In genomic region chr6:32132110-32132509, GRCh38 we compare ENCODE assay signal across 16 cellular contexts. TPM values are rescaled to one million over a fixed set of nuclear protein-coding genes. Genes with fewer than 3 reads are reported as not detected.
DNase-seq lines count a peak whose midpoint lies in the region; ATAC-seq and TF ChIP-seq lines count a peak whose summit lies in the region.
"Had no signal": no experiment of that assay in that cellular context is flagged by ENCODE, and none has a peak within 500 bp of the region (broad histone marks: within the 10 kb centered on the region; RNA-seq: fewer than 3 reads in every experiment).

No MANE protein-coding gene starts in this region.

- intact Hi-C loops in activated CD4-positive, alpha-beta memory T cell treated with anti-CD3 and anti-CD28 coated beads for 36 hours (cut with micrococcal nuclease): no loop called here
- intact Hi-C loops in upper lobe of right lung (cut with DNase I) (no loop called here), dorsolateral prefrontal cortex (cut with DNase I) (no loop called here)

- peaks cover 6% of the 10 kb centered on the region for H3K36me3 Mint-ChIP-seq in activated CD4-positive, alpha-beta memory T cell treated with anti-CD3 and anti-CD28 coated beads, Interleukin-2, amount 10 ng/mL, durations not matched to agents 7 days and 5 days (ENCODE audit: low read depth)
- H3K36me3 Mint-ChIP-seq in activated CD4-positive, alpha-beta memory T cell treated with anti-CD3 and anti-CD28 coated beads for 36 hours: no peaks in the 10 kb centered on the region
- H3K36me3 Mint-ChIP-seq in WTC11: no peaks in the 10 kb centered on the region

- DNase-seq in activated CD4-positive, alpha-beta memory T cell treated with anti-CD3 and anti-CD28 coated beads, Interleukin-2, amount 10 ng/mL, durations not matched to agents 7 days and 5 days: no peak
- DNase-seq in activated CD4-positive, alpha-beta memory T cell treated with anti-CD3 and anti-CD28 coated beads for 36 hours: no peak
- no peak for DNase-seq in WTC11 (ENCODE audit: low spot score)
- DNase-seq in smooth muscle cell (lab: John Stamatoyannopoulos, UW; ENCODE audit: unreplicated experiment): no peak
- no peak for DNase-seq in upper lobe of right lung
- no peak for DNase-seq in dorsolateral prefrontal cortex
- DNase-seq: AML-193, NCI-H1436, NCI-H2029 treated with DMSO at 0.1 percent for 48 hours, NCI-H526 had no signal

- POLR2A ChIA-PET in activated CD4-positive, alpha-beta memory T cell treated with anti-CD3 and anti-CD28 coated beads, Interleukin-2, amount 10 ng/mL, durations not matched to agents 7 days and 5 days (lab: Charles Lee): no interaction called here
- POLR2A ChIA-PET in activated CD4-positive, alpha-beta memory T cell treated with anti-CD3 and anti-CD28 coated beads for 36 hours (lab: Charles Lee): no interaction called here
- POLR2A ChIA-PET in WTC11 (lab: Charles Lee): no interaction called here

- H3K27ac Mint-ChIP-seq in activated CD4-positive, alpha-beta memory T cell treated with anti-CD3 and anti-CD28 coated beads, Interleukin-2, amount 10 ng/mL, durations not matched to agents 7 days and 5 days: no peak overlapping the region
- H3K27ac Mint-ChIP-seq in activated CD4-positive, alpha-beta memory T cell treated with anti-CD3 and anti-CD28 coated beads for 36 hours: no peak overlapping the region
- H3K27ac Mint-ChIP-seq in WTC11: no peak overlapping the region

- no peak overlapping the region for H3K9ac ChIP-seq in smooth muscle cell (ENCODE audit: low read depth)

- H3K4me1 ChIP-seq in esophagus (ENCODE audit: control insufficient read depth in 2 of 2, insufficient read depth in 2 of 2, low read length in 1 of 2) (peaks cover 14 to 16% of the 10 kb centered on the region in 2 donors), smooth muscle cell (ENCODE audit: low read depth) (peaks cover 15% of the 10 kb centered on the region), upper lobe of right lung (peaks cover 18% of the 10 kb centered on the region)

- no peak overlapping the region for H3K4me2 ChIP-seq in smooth muscle cell

- no peaks in the 10 kb centered on the region for H4K20me1 ChIP-seq in smooth muscle cell (ENCODE audit: low read depth)

- peaks cover 16% of the 10 kb centered on the region for H3K27me3 Mint-ChIP-seq in activated CD4-positive, alpha-beta memory T cell treated with anti-CD3 and anti-CD28 coated beads, Interleukin-2, amount 10 ng/mL, durations not matched to agents 7 days and 5 days
- no peaks in the 10 kb centered on the region for H3K27me3 Mint-ChIP-seq in activated CD4-positive, alpha-beta memory T cell treated with anti-CD3 and anti-CD28 coated beads for 36 hours
- peaks cover 24% of the 10 kb centered on the region for H3K27me3 Mint-ChIP-seq in WTC11 (ENCODE audit: low read depth)

- H3K27ac ChIP-seq in esophagus (ENCODE audit: low read depth in 2 of 2, low read length in 1 of 2) (peak overlapping the region; percentile 71 to 76), smooth muscle cell (ENCODE audit: low read depth) (peak overlapping the region; percentile 11), upper lobe of right lung (no peak overlapping the region), dorsolateral prefrontal cortex (no peak overlapping the region)

- H3K9me3 Mint-ChIP-seq in activated CD4-positive, alpha-beta memory T cell treated with anti-CD3 and anti-CD28 coated beads, Interleukin-2, amount 10 ng/mL, durations not matched to agents 7 days and 5 days: no peaks in the 10 kb centered on the region
- no peaks in the 10 kb centered on the region for H3K9me3 Mint-ChIP-seq in activated CD4-positive, alpha-beta memory T cell treated with anti-CD3 and anti-CD28 coated beads for 36 hours
- no peaks in the 10 kb centered on the region for H3K9me3 Mint-ChIP-seq in WTC11

- TF ChIP-seq CTCF in WTC11 (IDR thresholded peaks at IDR 0.05) (no peak), smooth muscle cell (IDR thresholded peaks at IDR 0.05; ENCODE audit: borderline replicate concordance, insufficient read depth, poor library complexity, severe bottlenecking) (no peak), upper lobe of right lung (IDR thresholded peaks at IDR 0.05) (no peak), dorsolateral prefrontal cortex (IDR thresholded peaks at IDR 0.05 in 54 of 56, conservative IDR thresholded peaks at IDR 0.05 in 2 of 56; ENCODE audit: low read depth in 1 of 56, partially characterized antibody in 56 of 56) (no peak)

- peak overlapping the region; percentile 30 for H3K4me3 Mint-ChIP-seq in activated CD4-positive, alpha-beta memory T cell treated with anti-CD3 and anti-CD28 coated beads, Interleukin-2, amount 10 ng/mL, durations not matched to agents 7 days and 5 days
- no peak overlapping the region for H3K4me3 Mint-ChIP-seq in activated CD4-positive, alpha-beta memory T cell treated with anti-CD3 and anti-CD28 coated beads for 36 hours
- H3K4me3 Mint-ChIP-seq in WTC11: peak overlapping the region; percentile 45; the same call in 1 of the 2 replicates

- peaks cover 12% of the 10 kb centered on the region for H3K79me2 ChIP-seq in smooth muscle cell (ENCODE audit: low read depth)

- no peak overlapping the region for H2AFZ ChIP-seq in smooth muscle cell (ENCODE audit: low read depth)

- peaks cover 26% of the 10 kb centered on the region for H3K4me1 Mint-ChIP-seq in activated CD4-positive, alpha-beta memory T cell treated with anti-CD3 and anti-CD28 coated beads, Interleukin-2, amount 10 ng/mL, durations not matched to agents 7 days and 5 days
- H3K4me1 Mint-ChIP-seq in activated CD4-positive, alpha-beta memory T cell treated with anti-CD3 and anti-CD28 coated beads for 36 hours (ENCODE audit: low read depth): peaks cover 20% of the 10 kb centered on the region
- peaks cover 17% of the 10 kb centered on the region for H3K4me1 Mint-ChIP-seq in WTC11

- CTCF ChIA-PET in activated CD4-positive, alpha-beta memory T cell treated with anti-CD3 and anti-CD28 coated beads, Interleukin-2, amount 10 ng/mL, durations not matched to agents 7 days and 5 days (lab: Charles Lee): interaction anchor here (1.6 to 2.6 kb wide), 2 partner anchors 14 to 17 kb away, joined by 3 to 12 read pairs; no protein-coding TSS in a partner anchor
- CTCF ChIA-PET in activated CD4-positive, alpha-beta memory T cell treated with anti-CD3 and anti-CD28 coated beads for 36 hours (lab: Charles Lee): no interaction called here
- CTCF ChIA-PET in WTC11 (lab: Charles Lee): interaction anchor here (0.6 to 6.1 kb wide), 2 partner anchors 14 kb away, joined by 3 to 63 read pairs; no protein-coding TSS in a partner anchor

- H3F3A ChIP-seq in smooth muscle cell (ENCODE audit: low read depth): peaks cover 4% of the 10 kb centered on the region

- no peaks in the 10 kb centered on the region for H3K27me3 ChIP-seq in esophagus (ENCODE audit: control insufficient read depth in 1 of 2, insufficient read depth in 2 of 2, low read length in 2 of 2)
- H3K27me3 ChIP-seq in smooth muscle cell (ENCODE audit: low read depth): no peaks in the 10 kb centered on the region
- no peaks in the 10 kb centered on the region for H3K27me3 ChIP-seq in upper lobe of right lung
- H3K27me3 ChIP-seq in dorsolateral prefrontal cortex: no peaks in the 10 kb centered on the region

- H3K4me3 ChIP-seq in esophagus (ENCODE audit: low read depth in 1 of 2, low read length in 2 of 2) (no peak overlapping the region), smooth muscle cell (no peak overlapping the region), upper lobe of right lung (no peak overlapping the region), dorsolateral prefrontal cortex (no peak overlapping the region)
- H3K4me3 ChIP-seq: HAP-1 had no signal

- ATAC-seq in WTC11: no peak
- no peak for ATAC-seq in upper lobe of right lung
- no peak for ATAC-seq in HG03521 (IDR thresholded peaks at IDR 0.05; ENCODE audit: unreplicated experiment)

- H3K36me3 ChIP-seq in esophagus (ENCODE audit: control insufficient read depth in 2 of 2, insufficient read depth in 2 of 2, low read length in 1 of 2) (no peaks in the 10 kb centered on the region), smooth muscle cell (ENCODE audit: low read depth) (no peaks in the 10 kb centered on the region), upper lobe of right lung (no peaks in the 10 kb centered on the region)

- H3K9me3 ChIP-seq in esophagus (ENCODE audit: control insufficient read depth in 2 of 2, insufficient read depth in 1 of 2, low read depth in 1 of 2, low read length in 1 of 2) (no peaks in the 10 kb centered on the region), smooth muscle cell (replicated peaks; ENCODE audit: low read depth) (no peaks in the 10 kb centered on the region), upper lobe of right lung (no peaks in the 10 kb centered on the region)
- H3K9me3 ChIP-seq: HAP-1 had no signal

RNA-seq across cellular contexts. Expression of gene FKBPL, which starts 2.0 kb away (rescaled TPM):
- total RNA-seq in activated CD4-positive, alpha-beta memory T cell treated with anti-CD3 and anti-CD28 coated beads, Interleukin-2, amount 10 ng/mL, durations not matched to agents 7 days and 5 days: 1 to 10 TPM; 7.6 to 8.6 TPM
- total RNA-seq in activated CD4-positive, alpha-beta memory T cell treated with anti-CD3 and anti-CD28 coated beads for 36 hours: 1 to 10 TPM; 7.0 to 7.8 TPM
- total RNA-seq in WTC11 (2021) (8.2 to 9.0 TPM (median 8.4 TPM) in 3 replicates), smooth muscle cell (5.3 and 6.5 TPM in 2 replicates), upper lobe of right lung (4.3 TPM), dorsolateral prefrontal cortex (1 to 10 TPM; 2.2 to 8.2 (median 5.4) TPM)
- polyA plus RNA-seq in esophagus (10 to 100 TPM in 1 of 2 donors, 1 to 10 TPM in 1; 8.1 to 13.7 TPM), smooth muscle cell (5.4 and 7.7 TPM in 2 replicates)

RNA-seq across cellular contexts. Expression of gene ATF6B, which starts 4.1 kb away (rescaled TPM):
- total RNA-seq in activated CD4-positive, alpha-beta memory T cell treated with anti-CD3 and anti-CD28 coated beads, Interleukin-2, amount 10 ng/mL, durations not matched to agents 7 days and 5 days: 100 to 1,000 TPM; 142 to 147 TPM
- total RNA-seq in activated CD4-positive, alpha-beta memory T cell treated with anti-CD3 and anti-CD28 coated beads for 36 hours: 10 to 100 TPM; 67.4 to 80.9 TPM
- 46.1 to 49.1 TPM (median 47.5 TPM) in 3 replicates for total RNA-seq in WTC11 (2021)
- polyA plus RNA-seq in esophagus: 10 to 100 TPM; 47.5 to 60.2 TPM
- 22.2 and 23.0 TPM in 2 replicates for total RNA-seq in smooth muscle cell
- polyA plus RNA-seq in smooth muscle cell: 22.5 and 39.8 TPM in 2 replicates
- total RNA-seq in upper lobe of right lung: 78.1 TPM
- total RNA-seq in dorsolateral prefrontal cortex: 100 to 1,000 TPM in 8 of 120 experiments, 10 to 100 TPM in 112; 61.3 to 117 (median 80.7) TPM

RNA-seq across cellular contexts. Expression of gene PRRT1, which starts 19.6 kb away (rescaled TPM):
- total RNA-seq in activated CD4-positive, alpha-beta memory T cell treated with anti-CD3 and anti-CD28 coated beads, Interleukin-2, amount 10 ng/mL, durations not matched to agents 7 days and 5 days: under 1 TPM; 0.13 to 0.28 TPM
- under 1 TPM; 0.33 to 0.36 TPM for total RNA-seq in activated CD4-positive, alpha-beta memory T cell treated with anti-CD3 and anti-CD28 coated beads for 36 hours
- 1.4 to 2.2 TPM (median 1.6 TPM) in 3 replicates for total RNA-seq in WTC11 (2021)
- polyA plus RNA-seq in esophagus: 1 to 10 TPM; 1.8 to 2.3 TPM
- total RNA-seq in smooth muscle cell: 0.94 TPM in 1 of 2 replicates, not detected in the other
- polyA plus RNA-seq in smooth muscle cell: 1.4 and 3.3 TPM in 2 replicates
- total RNA-seq in upper lobe of right lung: 1.4 TPM
- total RNA-seq in dorsolateral prefrontal cortex: 100 to 1,000 TPM in 2 of 120 experiments, 10 to 100 TPM in 118; 29.0 to 121 (median 64.1) TPM
- total RNA-seq: Daoy, HT-29 had no signal
- polyA plus RNA-seq: IgD-negative memory B cell had no signal

RNA-seq across cellular contexts. Expression of gene PPT2, which starts 21.8 kb away (rescaled TPM):
- 1 to 10 TPM; 8.3 to 9.4 TPM for total RNA-seq in activated CD4-positive, alpha-beta memory T cell treated with anti-CD3 and anti-CD28 coated beads, Interleukin-2, amount 10 ng/mL, durations not matched to agents 7 days and 5 days
- 1 to 10 TPM; 9.5 to 9.9 TPM for total RNA-seq in activated CD4-positive, alpha-beta memory T cell treated with anti-CD3 and anti-CD28 coated beads for 36 hours
- total RNA-seq in WTC11 (2021) (30.0 to 33.8 TPM (median 31.6 TPM) in 3 replicates), smooth muscle cell (13.3 and 17.5 TPM in 2 replicates), upper lobe of right lung (19.2 TPM), dorsolateral prefrontal cortex (10 to 100 TPM; 21.2 to 55.9 (median 31.2) TPM)
- polyA plus RNA-seq in esophagus (10 to 100 TPM; 20.7 to 21.6 TPM), smooth muscle cell (15.7 and 17.8 TPM in 2 replicates)

RNA-seq across cellular contexts. Expression of gene TNXB, which starts 23.0 kb away (rescaled TPM):
- 1 to 10 TPM; 5.7 to 6.4 TPM for total RNA-seq in activated CD4-positive, alpha-beta memory T cell treated with anti-CD3 and anti-CD28 coated beads, Interleukin-2, amount 10 ng/mL, durations not matched to agents 7 days and 5 days
- 1 to 10 TPM; 5.2 to 5.8 TPM for total RNA-seq in activated CD4-positive, alpha-beta memory T cell treated with anti-CD3 and anti-CD28 coated beads for 36 hours
- total RNA-seq in WTC11 (2021) (6.4 to 10.9 TPM (median 9.0 TPM) in 3 replicates), smooth muscle cell (1.1 and 1.8 TPM in 2 replicates), upper lobe of right lung (162 TPM), dorsolateral prefrontal cortex (10 to 100 TPM; 10.8 to 47.8 (median 25.8) TPM)
- polyA plus RNA-seq in esophagus (10 to 100 TPM; 14.8 to 15.5 TPM), smooth muscle cell (1.1 and 4.3 TPM in 2 replicates)
- total RNA-seq: HT-29 had no signal

Comparison
In these comparisons a context has a peak if more than half of its experiments do, and no peak if none do; other contexts are left out.
1. H3K27ac ChIP-seq: peak in esophagus (2 of 2) and smooth muscle cell (single experiment); none in upper lobe of right lung (single experiment) and dorsolateral prefrontal cortex (0 of 59).